ENCODE assay signal across 25 cellular contexts in genomic region chr1:58811303-58811702, GRCh38. TPM values are rescaled to one million over a fixed set of nuclear protein-coding genes. Genes with fewer than 3 reads are reported as not detected.
DNase-seq lines count a peak whose midpoint lies in the region; ATAC-seq and TF ChIP-seq lines count a peak whose summit lies in the region.
"Had no signal": no experiment of that assay in that cellular context is flagged by ENCODE, and none has a peak within 500 bp of the region (broad histone marks: within the 10 kb centered on the region; RNA-seq: fewer than 3 reads in every experiment).

No MANE protein-coding gene starts in this region.

- H3K4me1 Mint-ChIP-seq in activated naive CD8-positive, alpha-beta T cell treated with anti-CD3 and anti-CD28 coated beads, Interleukin-2, amount 50 U/mL, for 24 hours = peaks cover 57% of the 10 kb centered on the region
- H3K4me1 Mint-ChIP-seq in activated naive CD8-positive, alpha-beta T cell treated with anti-CD3 and anti-CD28 coated beads for 36 hours = peaks cover 46% of the 10 kb centered on the region
- peaks cover 36 to 46% of the 10 kb centered on the region in 2 donors for H3K4me1 Mint-ChIP-seq in immature natural killer cell

- H3K9me3 ChIP-seq in PC-9 (ENCODE audit: insufficient read depth, low read depth) = peaks cover 7% of the 10 kb centered on the region; the same call in 1 of the 2 replicates
- H3K9me3 ChIP-seq in suprapubic skin = no peaks in the 10 kb centered on the region
- no peaks in the 10 kb centered on the region for H3K9me3 ChIP-seq in esophagus muscularis mucosa
- H3K9me3 ChIP-seq: A549, body of pancreas, mucosa of descending colon, Peyer's patch, psoas muscle, SJCRH30, upper lobe of left lung had no signal

- TF ChIP-seq CTCF in PC-9 (conservative IDR thresholded peaks at IDR 0.05) (no peak), suprapubic skin (IDR thresholded peaks at IDR 0.05) (no peak), esophagus muscularis mucosa (IDR thresholded peaks at IDR 0.05) (no peak)

- H3K4me2 ChIP-seq in PC-9 = no peak overlapping the region
- H3K4me2 ChIP-seq: A549, hepatocyte had no signal

- H3K27ac Mint-ChIP-seq in activated naive CD8-positive, alpha-beta T cell treated with anti-CD3 and anti-CD28 coated beads, Interleukin-2, amount 50 U/mL, for 24 hours = peak overlapping the region; percentile 8
- H3K27ac Mint-ChIP-seq in activated naive CD8-positive, alpha-beta T cell treated with anti-CD3 and anti-CD28 coated beads for 36 hours = no peak overlapping the region
- H3K27ac Mint-ChIP-seq in immature natural killer cell = peak overlapping the region in 5 of 6 donors; percentile 36 to 90 (median 85)

- no peaks in the 10 kb centered on the region for H4K20me1 ChIP-seq in PC-9 (ENCODE audit: insufficient read depth)

- peaks cover 44% of the 10 kb centered on the region for H3F3A ChIP-seq in PC-9 (ENCODE audit: insufficient read depth, low read depth)

- no peaks in the 10 kb centered on the region for H3K9me2 ChIP-seq in PC-9 (ENCODE audit: insufficient read depth)

- H3K27me3 ChIP-seq in PC-9 (ENCODE audit: insufficient read depth, low read depth) (no peaks in the 10 kb centered on the region), suprapubic skin (no peaks in the 10 kb centered on the region), esophagus muscularis mucosa (no peaks in the 10 kb centered on the region)
- H3K27me3 ChIP-seq: body of pancreas, hepatocyte, Peyer's patch, SJCRH30, upper lobe of left lung had no signal

- intact Hi-C loops in PC-9 (cut with micrococcal nuclease; ENCODE audit: unreplicated experiment) (loop anchor here (10.0 kb wide), 1 partner anchor 213 kb away; no protein-coding TSS in a partner anchor), esophagus muscularis mucosa (cut with DNase I) (loop anchor here (10.0 kb wide), 2 partner anchors 333 to 483 kb away; partner anchors contain the start of gene FGGY)

- no peak overlapping the region for H2AFZ ChIP-seq in PC-9
- H2AFZ ChIP-seq: hepatocyte had no signal

- 39% methylated on average over 2 of the region's 2 CpGs for WGBS in suprapubic skin
- WGBS in esophagus muscularis mucosa = 64% methylated on average over 1 of the region's 2 CpGs

- CTCF ChIA-PET in PC-9 (lab: Charles Lee) = no interaction called here

- H3K27ac ChIP-seq in PC-9 (peak overlapping the region; percentile 99), suprapubic skin (peak overlapping the region; percentile 93), esophagus muscularis mucosa (replicated peaks in 1 of 4) (no peak overlapping the region)
- H3K27ac ChIP-seq: hepatocyte, Peyer's patch, psoas muscle, SJCRH30 had no signal

- peaks cover 37% of the 10 kb centered on the region for H3K4me1 ChIP-seq in PC-9 (replicated peaks; ENCODE audit: insufficient read depth)
- H3K4me1 ChIP-seq in suprapubic skin = peaks cover 72% of the 10 kb centered on the region
- peaks cover 19 to 29% (median 26%) of the 10 kb centered on the region in 4 donors for H3K4me1 ChIP-seq in esophagus muscularis mucosa
- H3K4me1 ChIP-seq: psoas muscle, SJCRH30 had no signal

- no peaks in the 10 kb centered on the region for H3K36me3 ChIP-seq in PC-9 (ENCODE audit: low read depth)
- H3K36me3 ChIP-seq in suprapubic skin = no peaks in the 10 kb centered on the region
- no peaks in the 10 kb centered on the region for H3K36me3 ChIP-seq in esophagus muscularis mucosa
- H3K36me3 ChIP-seq: Peyer's patch, SJCRH30, upper lobe of left lung had no signal

- TF ChIP-seq EP300 in suprapubic skin (IDR thresholded peaks at IDR 0.05) (no peak), esophagus muscularis mucosa (IDR thresholded peaks at IDR 0.05) (no peak)

- H3K79me2 ChIP-seq in PC-9 (ENCODE audit: low read depth) = 0 out of 2 replicates have a peak, but pooled peaks cover 6% of the 10 kb centered on the region
- H3K79me2 ChIP-seq: hepatocyte had no signal

- H3K4me3 ChIP-seq in PC-9 (no peak overlapping the region), suprapubic skin (no peak overlapping the region), esophagus muscularis mucosa (no peak overlapping the region)
- H3K4me3 ChIP-seq: A549, body of pancreas, hepatocyte, mucosa of descending colon, Peyer's patch, psoas muscle, SJCRH30, upper lobe of left lung had no signal

- no TSS peak for BruUV-seq in PC-9 (replicated peaks; lab: Mats Ljungman, UMichigan)

- POLR2A ChIA-PET in PC-9 (lab: Charles Lee; ENCODE audit: unreplicated experiment) = no interaction called here

- TF ChIP-seq POLR2A in suprapubic skin (IDR thresholded peaks at IDR 0.05) (no peak), esophagus muscularis mucosa (IDR thresholded peaks at IDR 0.05; ENCODE audit: low read depth) (no peak)

- no peaks in the 10 kb centered on the region for H3K27me3 Mint-ChIP-seq in activated naive CD8-positive, alpha-beta T cell treated with anti-CD3 and anti-CD28 coated beads, Interleukin-2, amount 50 U/mL, for 24 hours
- H3K27me3 Mint-ChIP-seq in activated naive CD8-positive, alpha-beta T cell treated with anti-CD3 and anti-CD28 coated beads for 36 hours = no peaks in the 10 kb centered on the region
- H3K27me3 Mint-ChIP-seq in immature natural killer cell (ENCODE audit: low read depth in 3 of 3) = peaks cover 0 to 19% (median 5%) of the 10 kb centered on the region in 3 donors

- no peaks in the 10 kb centered on the region for H3K9me3 Mint-ChIP-seq in activated naive CD8-positive, alpha-beta T cell treated with anti-CD3 and anti-CD28 coated beads, Interleukin-2, amount 50 U/mL, for 24 hours
- no peaks in the 10 kb centered on the region for H3K9me3 Mint-ChIP-seq in activated naive CD8-positive, alpha-beta T cell treated with anti-CD3 and anti-CD28 coated beads for 36 hours
- H3K9me3 Mint-ChIP-seq in immature natural killer cell = no peaks in the 10 kb centered on the region

- H3K36me3 Mint-ChIP-seq in activated naive CD8-positive, alpha-beta T cell treated with anti-CD3 and anti-CD28 coated beads, Interleukin-2, amount 50 U/mL, for 24 hours (ENCODE audit: low read depth) = no peaks in the 10 kb centered on the region
- no peaks in the 10 kb centered on the region for H3K36me3 Mint-ChIP-seq in activated naive CD8-positive, alpha-beta T cell treated with anti-CD3 and anti-CD28 coated beads for 36 hours
- H3K36me3 Mint-ChIP-seq in immature natural killer cell = peaks cover 0 to 6% (median 4%) of the 10 kb centered on the region in 3 donors

- no peak for ATAC-seq in activated naive CD8-positive, alpha-beta T cell treated with anti-CD3 and anti-CD28 coated beads, Interleukin-2, amount 50 U/mL, for 24 hours
- ATAC-seq: A549, body of pancreas, esophagus mucosa, mucosa of descending colon, psoas muscle had no signal

- no peak for DNase-seq in activated naive CD8-positive, alpha-beta T cell treated with anti-CD3 and anti-CD28 coated beads, Interleukin-2, amount 50 U/mL, for 24 hours
- DNase-seq in activated naive CD8-positive, alpha-beta T cell treated with anti-CD3 and anti-CD28 coated beads for 36 hours = no peak
- peak in 1 of 2 experiments; percentile 82 for DNase-seq in PC-9
- DNase-seq in immature natural killer cell = no peak
- DNase-seq in suprapubic skin (ENCODE audit: low spot score in 2 of 2) = no peak
- DNase-seq in SIG-M5 treated with dmso at 0.1 percent for 504 hours (lab: John Stamatoyannopoulos, UW; ENCODE audit: unreplicated experiment) = no peak
- no peak for DNase-seq in esophagus muscularis mucosa (ENCODE audit: extremely low spot score)
- DNase-seq in kidney glomerular epithelial cell (lab: John Stamatoyannopoulos, UW) = no peak
- DNase-seq: activated CD4-positive, CD25-positive, alpha-beta regulatory T cell treated with anti-CD3 and anti-CD28 coated beads, Interleukin-2, amount 50 U/mL, for 72 hours; activated gamma-delta T cell treated with Interleukin-2 at 50 U/mL for 16 hours; activated T-cell treated with anti-CD3 and anti-CD28 coated beads, Interleukin-2, amount 50 U/mL, for 1 hour; body of pancreas; effector CD8-positive, alpha-beta T cell; GOT3; mucosa of descending colon; MV-4-11; NCI-H187 treated with DMSO at 0.1 percent for 48 hours; NCI-H2227 treated with DMSO at 0.1 percent for 48 hours; Peyer's patch; psoas muscle; SJCRH30; upper lobe of left lung had no signal

- no peak overlapping the region for H3K4me3 Mint-ChIP-seq in activated naive CD8-positive, alpha-beta T cell treated with anti-CD3 and anti-CD28 coated beads, Interleukin-2, amount 50 U/mL, for 24 hours
- H3K4me3 Mint-ChIP-seq in activated naive CD8-positive, alpha-beta T cell treated with anti-CD3 and anti-CD28 coated beads for 36 hours = no peak overlapping the region
- H3K4me3 Mint-ChIP-seq in immature natural killer cell = no peak overlapping the region

RNA-seq across cellular contexts. Expression of gene JUN, which starts 27.5 kb away (rescaled TPM):
- total RNA-seq in activated naive CD8-positive, alpha-beta T cell treated with anti-CD3 and anti-CD28 coated beads for 36 hours = 10 to 100 TPM; 26.1 to 26.3 TPM
- total RNA-seq in PC-9 (2021) (74.7 and 93.7 TPM in 2 replicates), suprapubic skin (100 to 1,000 TPM; 137 to 458 (median 151) TPM), esophagus muscularis mucosa (100 to 1,000 TPM in 3 of 4 donors, 10 to 100 TPM in 1; 77.7 to 126 (median 111) TPM)
- 10 to 100 TPM; 18.7 to 58.4 (median 18.9) TPM for polyA plus RNA-seq in immature natural killer cell

Comparison
In these comparisons a context has a peak if more than half of its experiments do, and no peak if none do; other contexts are left out.
1. H3K27ac ChIP-seq: peak in PC-9 (single experiment) and suprapubic skin (single experiment); none in esophagus muscularis mucosa (0 of 4).